2 cellular contexts compared by ENCODE assay signal in the genomic region with DNA sequence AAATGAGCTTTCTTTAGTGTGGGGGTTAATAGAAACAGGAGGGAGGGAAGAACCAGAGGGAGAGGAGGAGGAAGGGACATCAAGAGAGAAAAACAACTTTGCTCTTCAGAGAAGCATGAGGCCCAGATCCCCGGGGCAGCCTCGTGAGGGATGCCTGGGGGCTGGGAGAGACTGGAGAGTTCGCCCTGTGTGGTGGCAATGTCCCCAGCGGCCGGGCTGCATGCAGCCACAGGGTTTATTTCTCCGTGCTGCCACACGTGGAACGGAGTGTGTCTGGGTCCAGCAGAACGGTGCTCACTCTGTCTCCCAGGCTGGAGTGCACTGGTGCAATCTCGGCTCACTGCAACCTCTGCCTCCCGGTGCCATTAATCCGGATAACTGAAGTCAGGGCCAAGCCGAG.
TF ChIP-seq lines count a peak whose summit lies in the region.

No MANE protein-coding gene starts in this region.

TF ChIP-seq in A549, 52 proteins besides CTCF, POLR2A, EP300 and RAD21 (continued from another document):
- TF ChIP-seq, protein P1, sequence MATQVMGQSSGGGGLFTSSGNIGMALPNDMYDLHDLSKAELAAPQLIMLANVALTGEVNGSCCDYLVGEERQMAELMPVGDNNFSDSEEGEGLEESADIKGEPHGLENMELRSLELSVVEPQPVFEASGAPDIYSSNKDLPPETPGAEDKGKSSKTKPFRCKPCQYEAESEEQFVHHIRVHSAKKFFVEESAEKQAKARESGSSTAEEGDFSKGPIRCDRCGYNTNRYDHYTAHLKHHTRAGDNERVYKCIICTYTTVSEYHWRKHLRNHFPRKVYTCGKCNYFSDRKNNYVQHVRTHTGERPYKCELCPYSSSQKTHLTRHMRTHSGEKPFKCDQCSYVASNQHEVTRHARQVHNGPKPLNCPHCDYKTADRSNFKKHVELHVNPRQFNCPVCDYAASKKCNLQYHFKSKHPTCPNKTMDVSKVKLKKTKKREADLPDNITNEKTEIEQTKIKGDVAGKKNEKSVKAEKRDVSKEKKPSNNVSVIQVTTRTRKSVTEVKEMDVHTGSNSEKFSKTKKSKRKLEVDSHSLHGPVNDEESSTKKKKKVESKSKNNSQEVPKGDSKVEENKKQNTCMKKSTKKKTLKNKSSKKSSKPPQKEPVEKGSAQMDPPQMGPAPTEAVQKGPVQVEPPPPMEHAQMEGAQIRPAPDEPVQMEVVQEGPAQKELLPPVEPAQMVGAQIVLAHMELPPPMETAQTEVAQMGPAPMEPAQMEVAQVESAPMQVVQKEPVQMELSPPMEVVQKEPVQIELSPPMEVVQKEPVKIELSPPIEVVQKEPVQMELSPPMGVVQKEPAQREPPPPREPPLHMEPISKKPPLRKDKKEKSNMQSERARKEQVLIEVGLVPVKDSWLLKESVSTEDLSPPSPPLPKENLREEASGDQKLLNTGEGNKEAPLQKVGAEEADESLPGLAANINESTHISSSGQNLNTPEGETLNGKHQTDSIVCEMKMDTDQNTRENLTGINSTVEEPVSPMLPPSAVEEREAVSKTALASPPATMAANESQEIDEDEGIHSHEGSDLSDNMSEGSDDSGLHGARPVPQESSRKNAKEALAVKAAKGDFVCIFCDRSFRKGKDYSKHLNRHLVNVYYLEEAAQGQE (IDR thresholded peaks at IDR 0.05), result no peak

TF ChIP-seq in K562, 482 proteins besides CTCF, POLR2A, EP300 and RAD21 (continued from another document):
- TF ChIP-seq, protein P2, sequence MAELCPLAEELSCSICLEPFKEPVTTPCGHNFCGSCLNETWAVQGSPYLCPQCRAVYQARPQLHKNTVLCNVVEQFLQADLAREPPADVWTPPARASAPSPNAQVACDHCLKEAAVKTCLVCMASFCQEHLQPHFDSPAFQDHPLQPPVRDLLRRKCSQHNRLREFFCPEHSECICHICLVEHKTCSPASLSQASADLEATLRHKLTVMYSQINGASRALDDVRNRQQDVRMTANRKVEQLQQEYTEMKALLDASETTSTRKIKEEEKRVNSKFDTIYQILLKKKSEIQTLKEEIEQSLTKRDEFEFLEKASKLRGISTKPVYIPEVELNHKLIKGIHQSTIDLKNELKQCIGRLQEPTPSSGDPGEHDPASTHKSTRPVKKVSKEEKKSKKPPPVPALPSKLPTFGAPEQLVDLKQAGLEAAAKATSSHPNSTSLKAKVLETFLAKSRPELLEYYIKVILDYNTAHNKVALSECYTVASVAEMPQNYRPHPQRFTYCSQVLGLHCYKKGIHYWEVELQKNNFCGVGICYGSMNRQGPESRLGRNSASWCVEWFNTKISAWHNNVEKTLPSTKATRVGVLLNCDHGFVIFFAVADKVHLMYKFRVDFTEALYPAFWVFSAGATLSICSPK (IDR thresholded peaks at IDR 0.05; ENCODE audit: borderline replicate concordance), result no peak
- TF ChIP-seq ZNF707 (CRISPR knock-in tag; conservative IDR thresholded peaks at IDR 0.05) (no peak), STAT5A (IDR thresholded peaks at IDR 0.05; ENCODE audit: borderline replicate concordance, low read length) (no peak), COPS2 (conservative IDR thresholded peaks at IDR 0.05) (no peak)
